In the genomic region with DNA sequence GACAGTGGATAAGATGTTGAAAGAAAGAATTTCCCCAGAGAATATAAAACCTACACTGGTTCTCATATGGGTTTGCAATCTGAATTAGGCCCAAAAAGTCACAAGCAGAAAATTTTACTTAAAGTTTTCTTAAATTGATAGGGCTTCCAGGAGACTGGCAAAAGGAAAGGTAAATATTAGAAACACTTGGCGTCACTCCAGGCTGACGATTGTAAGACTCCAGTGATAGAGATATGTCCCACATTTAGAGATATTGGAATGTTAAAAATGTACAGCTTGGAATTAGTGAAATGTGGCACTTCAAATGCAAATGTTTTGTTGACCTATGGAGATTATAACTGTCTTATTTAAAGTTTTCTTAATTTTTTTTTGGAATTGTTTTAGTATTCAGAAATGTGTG, we compare ENCODE assay signal across 19 cellular contexts. TPM values are rescaled to one million over a fixed set of nuclear protein-coding genes. Genes with fewer than 3 reads are reported as not detected.
A peak's percentile ranks its signal among the peaks of the same experiment; 100 is the strongest.
DNase-seq lines count a peak whose midpoint lies in the region; ATAC-seq, FAIRE-seq and TF ChIP-seq lines count a peak whose summit lies in the region.
"Had no signal": no experiment of that assay in that cellular context is flagged by ENCODE, and none has a peak within 500 bp of the region (broad histone marks: within the 10 kb centered on the region; RNA-seq: fewer than 3 reads in every experiment).

No MANE protein-coding gene starts in this region.

- no peaks in the 10 kb centered on the region for H4K20me1 ChIP-seq in mammary epithelial cell (ENCODE audit: insufficient read depth, low read length)

- peaks cover 13% of the 10 kb centered on the region for H3K4me1 Mint-ChIP-seq in MCF 10A (ENCODE audit: insufficient read depth, unreplicated experiment)

- no peaks in the 10 kb centered on the region for H3K9me3 Mint-ChIP-seq in MCF 10A (ENCODE audit: unreplicated experiment)
- H3K9me3 Mint-ChIP-seq: IgD-negative memory B cell had no signal

- no peak overlapping the region for H3K4me2 ChIP-seq in mammary epithelial cell (ENCODE audit: insufficient read depth, low read depth, low read length)

- no peak overlapping the region for H3K27ac ChIP-seq in mammary epithelial cell (ENCODE audit: insufficient read depth, low read depth, low read length)
- H3K27ac ChIP-seq in colonic mucosa, result no peak overlapping the region
- H3K27ac ChIP-seq in pancreas, result no peak overlapping the region
- no peak overlapping the region for H3K27ac ChIP-seq in WERI-Rb-1
- H3K27ac ChIP-seq: RWPE1 had no signal

- no peaks in the 10 kb centered on the region for H3K27me3 ChIP-seq in mammary epithelial cell (ENCODE audit: insufficient read depth, low read length)
- H3K27me3 ChIP-seq in colonic mucosa, result no peaks in the 10 kb centered on the region
- H3K27me3 ChIP-seq in pancreas, result no peaks in the 10 kb centered on the region
- H3K27me3 ChIP-seq in WERI-Rb-1 (ENCODE audit: insufficient read depth, low read depth, severe bottlenecking), result no peaks in the 10 kb centered on the region

- TF ChIP-seq CTCF in MCF 10A (IDR thresholded peaks at IDR 0.05; ENCODE audit: unreplicated experiment), result no peak
- TF ChIP-seq CTCF in mammary epithelial cell (conservative IDR thresholded peaks at IDR 0.05 in 1 of 2, IDR thresholded peaks at IDR 0.05 in 1 of 2; ENCODE audit: extremely low read depth in 1 of 2, insufficient read depth in 1 of 2, low read depth in 1 of 2, low read length in 2 of 2), result no peak
- TF ChIP-seq CTCF in colonic mucosa (IDR thresholded peaks at IDR 0.05), result no peak
- TF ChIP-seq CTCF in pancreas (IDR thresholded peaks at IDR 0.05), result no peak
- TF ChIP-seq CTCF in WERI-Rb-1 (IDR thresholded peaks at IDR 0.05; ENCODE audit: low read depth, low read length), result no peak

- FAIRE-seq in TTC549 (lab: Jason Lieb, UNC) (peak; percentile 17), pancreas (lab: Jason Lieb, UNC) (no peak)
- FAIRE-seq: GM12891, H54 had no signal

- peaks cover 15% of the 10 kb centered on the region for H3K4me1 ChIP-seq in mammary epithelial cell (ENCODE audit: insufficient read depth, low read length)
- H3K4me1 ChIP-seq in colonic mucosa, result peaks cover 5% of the 10 kb centered on the region
- peaks cover 16 to 40% (median 31%) of the 10 kb centered on the region in 3 donors for H3K4me1 ChIP-seq in pancreas

- H3K36me3 ChIP-seq in mammary epithelial cell (ENCODE audit: insufficient read depth, low read length) (peaks cover 2% of the 10 kb centered on the region), colonic mucosa (no peaks in the 10 kb centered on the region), pancreas (peaks cover 0 to 10% (median 0%) of the 10 kb centered on the region in 3 donors), WERI-Rb-1 (peaks cover 36% of the 10 kb centered on the region)

- peaks cover 48% of the 10 kb centered on the region for H3K36me3 Mint-ChIP-seq in MCF 10A (ENCODE audit: insufficient read depth, unreplicated experiment)

- in situ Hi-C loops in mammary epithelial cell (cut with MboI; ENCODE audit: low sequenced_read_pairs in 2 of 2), result no loop called here

- H3K9me3 ChIP-seq in mammary epithelial cell (replicated peaks; ENCODE audit: insufficient read depth, low read length) (no peaks in the 10 kb centered on the region), colonic mucosa (no peaks in the 10 kb centered on the region), pancreas (no peaks in the 10 kb centered on the region), WERI-Rb-1 (ENCODE audit: severe bottlenecking) (no peaks in the 10 kb centered on the region)

- H2AFZ ChIP-seq in mammary epithelial cell (ENCODE audit: low read depth, low read length), result no peak overlapping the region

- no peak overlapping the region for H3K9ac ChIP-seq in mammary epithelial cell (ENCODE audit: insufficient read depth, low read length)
- H3K9ac ChIP-seq in colonic mucosa (ENCODE audit: low read depth in 2 of 2, low read length in 2 of 2), result no peak overlapping the region

- peaks cover 35% of the 10 kb centered on the region for H3K79me2 ChIP-seq in mammary epithelial cell (ENCODE audit: insufficient read depth, low read length)

- DNase-seq in MCF 10A (ENCODE audit: unreplicated experiment) (peak; percentile 23), mammary epithelial cell (no peak), colonic mucosa (peak; percentile 43), pancreas (peak in 1 of 6 donors; percentile 39), WERI-Rb-1 (no peak), COR-L47 (lab: John Stamatoyannopoulos, UW) (no peak)
- no peak for DNase-seq in activated naive CD4-positive, alpha-beta T cell (lab: John Stamatoyannopoulos, UW)
- DNase-seq: DND-41, NCI-H1417, NCI-H187, NCI-H69, SHP77 treated with DMSO at 0.1 percent for 48 hours had no signal

- intact Hi-C loops in MCF 10A (cut with micrococcal nuclease), result no loop called here
- intact Hi-C loops in mammary epithelial cell (cut with micrococcal nuclease), result no loop called here
- intact Hi-C loops in colonic mucosa (cut with DNase I), result no loop called here
- intact Hi-C loops in pancreas (cut with DNase I), result no loop called here

- dilution Hi-C loops in mammary epithelial cell (cut with HindIII; ENCODE audit: low sequenced_read_pairs), result no loop called here

- POLR2A ChIA-PET in MCF 10A (lab: Yijun Ruan, JAX), result no interaction called here

- CTCF ChIA-PET in MCF 10A (lab: Yijun Ruan, JAX), result interaction anchor here (0.7 kb wide), 1 partner anchor 70 kb away, joined by 3 read pairs; no protein-coding TSS in a partner anchor
- CTCF ChIA-PET in mammary epithelial cell (lab: Charles Lee; ENCODE audit: low non-redundant PET), result no interaction called here

- no peak overlapping the region for H3K27ac Mint-ChIP-seq in MCF 10A (ENCODE audit: low read depth, unreplicated experiment)
- H3K27ac Mint-ChIP-seq: B cell, IgD-negative memory B cell had no signal

- BruUV-seq in MCF 10A (replicated peaks; lab: Mats Ljungman, UMichigan) (no TSS peak), mammary epithelial cell (replicated peaks; lab: Mats Ljungman, UMichigan) (no TSS peak)

- H3K27me3 Mint-ChIP-seq in MCF 10A (ENCODE audit: insufficient read depth, unreplicated experiment), result no peaks in the 10 kb centered on the region
- H3K27me3 Mint-ChIP-seq: B cell, IgD-negative memory B cell had no signal

- H3K4me3 ChIP-seq in mammary epithelial cell (replicated peaks in 1 of 3; ENCODE audit: insufficient read depth in 1 of 3, low read depth in 2 of 3, low read length in 3 of 3) (no peak overlapping the region), colonic mucosa (no peak overlapping the region), pancreas (no peak overlapping the region), WERI-Rb-1 (ENCODE audit: low read depth, low read length) (no peak overlapping the region)

- peak in 3 of 4 donors; percentile 51 to 63 (median 59) for ATAC-seq in pancreas

- no peak overlapping the region for H3K4me3 Mint-ChIP-seq in MCF 10A (ENCODE audit: unreplicated experiment)
- H3K4me3 Mint-ChIP-seq: B cell, IgD-negative memory B cell had no signal

- 94% methylated on average over 2 of the region's 2 CpGs for WGBS in mammary epithelial cell (ENCODE audit: low coverage, missing lambda C conversion rate)
- 16 to 20% methylated on average over 2 of the region's 2 CpGs for WGBS in pancreas, 2 donors

RNA-seq across cellular contexts. Expression of a gene that starts 14.0 kb away (rescaled TPM):
- 67.6 and 90.3 TPM in 2 replicates for total RNA-seq in MCF 10A (2022)
- 10 to 100 TPM; 17.8 to 45.8 TPM for total RNA-seq in mammary epithelial cell
- 4.0 TPM for polyA plus RNA-seq in mammary epithelial cell
- polyA minus RNA-seq in mammary epithelial cell, result 1.5 TPM
- total RNA-seq in colonic mucosa, result 10 to 100 TPM; 47.3 to 82.8 TPM
- 10 to 100 TPM; 26.3 to 42.2 (median 32.4) TPM for total RNA-seq in pancreas
- polyA plus RNA-seq in pancreas, result 10 to 100 TPM in 1 of 2 donors, 1 to 10 TPM in 1; 7.6 to 13.4 TPM

RNA-seq across cellular contexts. Expression of a gene that starts 27.1 kb away (rescaled TPM):
- total RNA-seq in MCF 10A (2022), result 0.12 and 0.27 TPM in 2 replicates
- not detected for total RNA-seq in mammary epithelial cell
- not detected for polyA plus RNA-seq in mammary epithelial cell
- not detected for polyA minus RNA-seq in mammary epithelial cell
- total RNA-seq in colonic mucosa, result under 1 TPM; 0.22 to 0.74 TPM
- total RNA-seq in pancreas, result 1 to 10 TPM in 2 of 6 donors, under 1 TPM in 4; 0.13 to 1.9 (median 0.34) TPM
- under 1 TPM; 0.21 to 0.49 TPM for polyA plus RNA-seq in pancreas
- total RNA-seq: M059J had no signal

Comparison
In these comparisons a context has a peak if more than half of its experiments do, and no peak if none do; other contexts are left out.
1. DNase-seq: peak in MCF 10A (single experiment) and colonic mucosa (single experiment); none in mammary epithelial cell (single experiment), WERI-Rb-1 (single experiment), activated naive CD4-positive, alpha-beta T cell (0 of 4) and COR-L47 (single experiment).